In genomic region chr18:44781890-44782289, GRCh38 we compare ENCODE assay signal across 11 cellular contexts.
DNase-seq lines count a peak whose midpoint lies in the region; ATAC-seq, FAIRE-seq and TF ChIP-seq lines count a peak whose summit lies in the region.
"Had no signal": no experiment of that assay in that cellular context is flagged by ENCODE, and none has a peak within 500 bp of the region (broad histone marks: within the 10 kb centered on the region; RNA-seq: fewer than 3 reads in every experiment).

No MANE protein-coding gene starts in this region.

- no peak overlapping the region for H3K23ac ChIP-seq in mesenchymal stem cell (ENCODE audit: low read length in 2 of 2)

- in situ Hi-C loops in HepG2 (cut with HindIII; ENCODE audit: extremely low pct_ligation_motif_present, low pct_unique_long_range_greater_than_20kb), result loop anchor here (25.0 kb wide), 1 partner anchor 95 kb away; the partner anchor contains the start of gene SETBP1

- intact Hi-C loops in HepG2 (cut with micrococcal nuclease; ENCODE audit: unreplicated experiment), result no loop called here

- H4K20me1 ChIP-seq in HepG2 (ENCODE audit: insufficient read depth, low read length), result no peaks in the 10 kb centered on the region

- POLR2A ChIA-PET in HepG2 (lab: Yijun Ruan, JAX), result no interaction called here

- no TSS peak for BruUV-seq in HepG2 (replicated peaks; lab: Mats Ljungman, UMichigan)

- peaks cover 15% of the 10 kb centered on the region for H3K79me1 ChIP-seq in mesenchymal stem cell (replicated peaks; ENCODE audit: low read length, poor library complexity, severe bottlenecking)

- no peak overlapping the region for H3K4ac ChIP-seq in mesenchymal stem cell (ENCODE audit: low read depth in 1 of 2, low read length in 2 of 2)

- ATAC-seq in HepG2, result no peak
- ATAC-seq in GM21390 (IDR thresholded peaks at IDR 0.05; ENCODE audit: unreplicated experiment), result no peak

- H3K9me3 ChIP-seq in mesenchymal stem cell (ENCODE audit: control insufficient read depth, low read length), result no peaks in the 10 kb centered on the region
- no peaks in the 10 kb centered on the region for H3K9me3 ChIP-seq in HepG2 (ENCODE audit: low read length)
- H3K9me3 ChIP-seq: MG63 had no signal

- H3K4me2 ChIP-seq in mesenchymal stem cell (ENCODE audit: low read length, poor library complexity, severe bottlenecking) (no peak overlapping the region), HepG2 (ENCODE audit: low read depth, low read length) (no peak overlapping the region)

- no peak overlapping the region for H3K18ac ChIP-seq in mesenchymal stem cell (ENCODE audit: low read depth in 1 of 2, low read length in 2 of 2)

- no peak overlapping the region for H2BK120ac ChIP-seq in mesenchymal stem cell (ENCODE audit: low read depth, low read length)

- no peak overlapping the region for H4K8ac ChIP-seq in mesenchymal stem cell (ENCODE audit: low read length)

- no peak overlapping the region for H3K14ac ChIP-seq in mesenchymal stem cell (ENCODE audit: low read length in 2 of 2)

- no peak overlapping the region for H4K91ac ChIP-seq in mesenchymal stem cell (ENCODE audit: low read length)

- no peaks in the 10 kb centered on the region for H3K79me2 ChIP-seq in HepG2 (ENCODE audit: insufficient read depth, low read length)

- H2AFZ ChIP-seq in mesenchymal stem cell (ENCODE audit: low read depth, low read length) (no peak overlapping the region), HepG2 (ENCODE audit: low read length) (no peak overlapping the region)

- H2BK12ac ChIP-seq in mesenchymal stem cell (ENCODE audit: low read length in 2 of 2), result no peak overlapping the region

- H3K4me3 ChIP-seq in epithelial cell of esophagus (ENCODE audit: low read length) (no peak overlapping the region), mesenchymal stem cell (ENCODE audit: insufficient read depth in 1 of 2, low read depth in 1 of 2, low read length in 2 of 2) (peak overlapping the region in 1 of 2 experiments; percentile 5), HepG2 (replicated peaks in 1 of 3; ENCODE audit: insufficient read depth in 1 of 3, low read depth in 2 of 3, low read length in 3 of 3) (no peak overlapping the region)
- H3K4me3 ChIP-seq: MG63 had no signal

- H3K27ac ChIP-seq in mesenchymal stem cell (ENCODE audit: low read length, poor library complexity, severe bottlenecking) (no peak overlapping the region), HepG2 (ENCODE audit: extremely low read length, insufficient read depth, low read length) (no peak overlapping the region)

- H3K27me3 ChIP-seq in mesenchymal stem cell (ENCODE audit: control insufficient read depth in 1 of 2, insufficient read depth in 1 of 2, low read length in 2 of 2) (no peaks in the 10 kb centered on the region), HepG2 (ENCODE audit: control insufficient read depth in 1 of 2, insufficient read depth in 2 of 2, low read length in 2 of 2) (no peaks in the 10 kb centered on the region; a peak in 1 of 5 replicates)
- H3K27me3 ChIP-seq: MG63 had no signal

- TF ChIP-seq EP300 in HepG2 (IDR thresholded peaks at IDR 0.05; ENCODE audit: low read depth in 2 of 2, low read length in 2 of 2) (no peak), HepG2 (CRISPR knock-in tag; IDR thresholded peaks at IDR 0.05; ENCODE audit: borderline replicate concordance) (no peak)

- no peak for TF ChIP-seq RAD21 in HepG2 (CRISPR knock-in tag; IDR thresholded peaks at IDR 0.05)

- H2BK5ac ChIP-seq in mesenchymal stem cell (ENCODE audit: low read depth, low read length, poor library complexity, severe bottlenecking), result no peak overlapping the region

- FAIRE-seq in HepG2 (lab: Jason Lieb, UNC), result no peak

- H3K9ac ChIP-seq in mesenchymal stem cell (ENCODE audit: low read length) (peak overlapping the region; percentile 69), HepG2 (ENCODE audit: insufficient read depth, low read depth, low read length) (no peak overlapping the region)

- H3K4me1 ChIP-seq in mesenchymal stem cell (ENCODE audit: control insufficient read depth, insufficient read depth, low read depth, low read length), result peaks cover 6% of the 10 kb centered on the region
- peaks cover 16% of the 10 kb centered on the region for H3K4me1 ChIP-seq in HepG2 (ENCODE audit: insufficient read depth, low read length)

- CTCF ChIA-PET in HepG2 (lab: Yijun Ruan, JAX; ENCODE audit: low intra/inter-chr PET ratio, low total read pairs), result no interaction called here

- WGBS in mesenchymal stem cell, result no CpG with 5 or more reads among the region's 3 CpGs
- 15% methylated on average over 3 of the region's 3 CpGs for WGBS in HepG2 (ENCODE audit: low lambda C conversion rate)

- no peak for TF ChIP-seq POLR2A in HepG2 (IDR thresholded peaks at IDR 0.05; ENCODE audit: insufficient read depth in 1 of 2, low read depth in 2 of 2, low read length in 2 of 2)

- H2AK5ac ChIP-seq in mesenchymal stem cell (ENCODE audit: low read length, severe bottlenecking), result no peak overlapping the region

- H3K36me3 ChIP-seq in mesenchymal stem cell (ENCODE audit: control insufficient read depth in 1 of 2, insufficient read depth in 2 of 2, low read depth in 1 of 2, low read length in 2 of 2), result no peaks in the 10 kb centered on the region
- H3K36me3 ChIP-seq in HepG2 (replicated peaks in 1 of 2; ENCODE audit: control insufficient read depth in 1 of 2, insufficient read depth in 2 of 2, low read length in 2 of 2), result no peaks in the 10 kb centered on the region
- H3K36me3 ChIP-seq: MG63 had no signal

- TF ChIP-seq CTCF in epithelial cell of esophagus (IDR thresholded peaks at IDR 0.05; ENCODE audit: insufficient read depth, low read depth, low read length, missing control alignments) (no peak), HepG2 (CRISPR knock-in tag; IDR thresholded peaks at IDR 0.05) (no peak)

- H2BK15ac ChIP-seq in mesenchymal stem cell (ENCODE audit: low read depth, poor library complexity, severe bottlenecking), result no peak overlapping the region

- peak; percentile 85 for DNase-seq in AG08395 (ENCODE audit: low spot score)
- DNase-seq in NCI-H226, result peak; percentile 22
- peak; percentile 34 for DNase-seq in epithelial cell of esophagus (ENCODE audit: low read depth)
- peak; percentile 90 for DNase-seq in mesenchymal stem cell
- no peak for DNase-seq in HepG2 (ENCODE audit: low spot score)
- DNase-seq in SHP77 treated with DMSO at 0.1 percent for 48 hours (lab: John Stamatoyannopoulos, UW), result no peak
- no peak for DNase-seq in DMS53 (lab: John Stamatoyannopoulos, UW)
- DNase-seq: activated CD4-positive, alpha-beta T cell treated with anti-CD3 and anti-CD28 coated beads, Interleukin-2, amount 50 U/mL, for 48 hours; MG63; NCI-H526 had no signal

TF ChIP-seq in HepG2, 621 proteins besides CTCF, POLR2A, EP300 and RAD21 (continues in another document):
- TF ChIP-seq HNRNPH1 (optimal IDR thresholded peaks at IDR 0.05; ENCODE audit: low read depth, low read length) (no peak), ZNF362 (CRISPR knock-in tag; IDR thresholded peaks at IDR 0.05; ENCODE audit: borderline replicate concordance) (no peak), KDM6A (CRISPR knock-in tag; IDR thresholded peaks at IDR 0.05; ENCODE audit: low read depth) (no peak), TBP (CRISPR knock-in tag; IDR thresholded peaks at IDR 0.05) (no peak), ZNF530 (CRISPR knock-in tag; IDR thresholded peaks at IDR 0.05; ENCODE audit: low read depth) (no peak), TAF1 (CRISPR knock-in tag; IDR thresholded peaks at IDR 0.05) (no peak), ZFP36 (IDR thresholded peaks at IDR 0.05; ENCODE audit: borderline replicate concordance, low read depth, low read length, partially characterized antibody) (no peak), SMARCE1 (IDR thresholded peaks at IDR 0.05; ENCODE audit: borderline replicate concordance) (no peak), SKI (IDR thresholded peaks at IDR 0.05; ENCODE audit: partially characterized antibody) (no peak), GZF1 (CRISPR knock-in tag; IDR thresholded peaks at IDR 0.05) (no peak), PHF5A (CRISPR knock-in tag; IDR thresholded peaks at IDR 0.05; ENCODE audit: low read depth, unreplicated experiment) (no peak), RBFOX2 (IDR thresholded peaks at IDR 0.05; ENCODE audit: low read depth, low read length) (no peak), ZBTB20 (CRISPR knock-in tag; IDR thresholded peaks at IDR 0.05; ENCODE audit: borderline replicate concordance, low read depth) (no peak), ZNF460 (CRISPR knock-in tag; IDR thresholded peaks at IDR 0.05; ENCODE audit: borderline replicate concordance) (no peak), CENPX (CRISPR knock-in tag; IDR thresholded peaks at IDR 0.05) (no peak), ZNF557 (CRISPR knock-in tag; IDR thresholded peaks at IDR 0.05) (no peak), ZFP90 (CRISPR knock-in tag; IDR thresholded peaks at IDR 0.05; ENCODE audit: borderline replicate concordance) (no peak)
- TF ChIP-seq, protein P1, sequence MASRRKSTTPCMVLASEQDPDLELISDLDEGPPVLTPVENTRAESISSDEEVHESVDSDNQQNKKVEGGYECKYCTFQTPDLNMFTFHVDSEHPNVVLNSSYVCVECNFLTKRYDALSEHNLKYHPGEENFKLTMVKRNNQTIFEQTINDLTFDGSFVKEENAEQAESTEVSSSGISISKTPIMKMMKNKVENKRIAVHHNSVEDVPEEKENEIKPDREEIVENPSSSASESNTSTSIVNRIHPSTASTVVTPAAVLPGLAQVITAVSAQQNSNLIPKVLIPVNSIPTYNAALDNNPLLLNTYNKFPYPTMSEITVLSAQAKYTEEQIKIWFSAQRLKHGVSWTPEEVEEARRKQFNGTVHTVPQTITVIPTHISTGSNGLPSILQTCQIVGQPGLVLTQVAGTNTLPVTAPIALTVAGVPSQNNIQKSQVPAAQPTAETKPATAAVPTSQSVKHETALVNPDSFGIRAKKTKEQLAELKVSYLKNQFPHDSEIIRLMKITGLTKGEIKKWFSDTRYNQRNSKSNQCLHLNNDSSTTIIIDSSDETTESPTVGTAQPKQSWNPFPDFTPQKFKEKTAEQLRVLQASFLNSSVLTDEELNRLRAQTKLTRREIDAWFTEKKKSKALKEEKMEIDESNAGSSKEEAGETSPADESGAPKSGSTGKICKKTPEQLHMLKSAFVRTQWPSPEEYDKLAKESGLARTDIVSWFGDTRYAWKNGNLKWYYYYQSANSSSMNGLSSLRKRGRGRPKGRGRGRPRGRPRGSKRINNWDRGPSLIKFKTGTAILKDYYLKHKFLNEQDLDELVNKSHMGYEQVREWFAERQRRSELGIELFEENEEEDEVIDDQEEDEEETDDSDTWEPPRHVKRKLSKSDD (CRISPR knock-in tag; IDR thresholded peaks at IDR 0.05; ENCODE audit: low read depth), result no peak

Comparison
In these comparisons a context has a peak if more than half of its experiments do, and no peak if none do; other contexts are left out.
1. DNase-seq: peak in AG08395 (single experiment), NCI-H226 (single experiment), epithelial cell of esophagus (single experiment) and mesenchymal stem cell (single experiment); none in HepG2 (single experiment), SHP77 treated with DMSO at 0.1 percent for 48 hours (single experiment) and DMS53 (single experiment).